22 cellular contexts compared by ENCODE assay signal in the genomic region with DNA sequence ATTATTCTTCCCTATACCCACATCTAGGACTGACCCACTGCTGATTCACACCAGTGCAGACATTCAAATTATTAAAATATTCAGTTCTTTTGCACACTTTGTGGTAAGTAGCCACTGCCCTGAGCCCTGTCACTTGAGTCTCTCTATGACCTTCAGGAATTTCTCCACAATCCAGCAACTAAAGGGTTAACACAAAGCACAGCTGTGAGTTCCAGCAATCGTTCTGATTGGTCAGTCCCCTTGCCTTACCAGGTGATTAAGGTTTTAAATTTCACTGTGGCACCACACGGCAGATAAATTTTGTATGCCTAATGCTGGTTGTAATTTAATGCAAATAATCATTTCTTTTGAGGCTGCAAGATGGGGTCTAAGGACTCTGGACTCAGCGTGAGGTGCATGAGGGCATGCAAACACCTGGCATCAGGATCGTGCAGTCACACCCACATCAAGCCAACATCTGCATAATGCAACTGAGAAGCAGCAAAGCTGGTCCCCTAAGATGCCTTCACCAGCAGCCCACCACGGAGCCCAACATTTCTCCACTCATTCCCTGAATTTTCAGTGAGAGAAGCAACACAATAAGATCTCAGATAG. TPM values are rescaled to one million over a fixed set of nuclear protein-coding genes. Genes with fewer than 3 reads are reported as not detected.
DNase-seq lines count a peak whose midpoint lies in the region; ATAC-seq and TF ChIP-seq lines count a peak whose summit lies in the region.
"Had no signal": no experiment of that assay in that cellular context is flagged by ENCODE, and none has a peak within 500 bp of the region (broad histone marks: within the 10 kb centered on the region; RNA-seq: fewer than 3 reads in every experiment).

No MANE protein-coding gene starts in this region.

- in situ Hi-C loops in mammary epithelial cell (cut with MboI; ENCODE audit: low sequenced_read_pairs in 2 of 2) = no loop called here

- TF ChIP-seq CTCF in neural progenitor cell (IDR thresholded peaks at IDR 0.05) (no peak), mammary epithelial cell (conservative IDR thresholded peaks at IDR 0.05 in 1 of 2, IDR thresholded peaks at IDR 0.05 in 1 of 2; ENCODE audit: extremely low read depth in 1 of 2, insufficient read depth in 1 of 2, low read depth in 1 of 2, low read length in 2 of 2) (no peak)

- intact Hi-C loops in mammary epithelial cell (cut with micrococcal nuclease) = no loop called here

- H3K36me3 ChIP-seq in SJCRH30 (no peaks in the 10 kb centered on the region), neural progenitor cell (no peaks in the 10 kb centered on the region), mammary epithelial cell (ENCODE audit: insufficient read depth, low read length) (no peaks in the 10 kb centered on the region)
- H3K36me3 ChIP-seq: colonic mucosa, thoracic aorta had no signal

- H3K9ac ChIP-seq in neural progenitor cell (no peak overlapping the region), mammary epithelial cell (ENCODE audit: insufficient read depth, low read length) (no peak overlapping the region)

- CTCF ChIA-PET in mammary epithelial cell (lab: Charles Lee; ENCODE audit: low non-redundant PET) = no interaction called here

- H3K27me3 Mint-ChIP-seq in neural progenitor cell (ENCODE audit: insufficient read depth, low read depth) = peaks cover 6% of the 10 kb centered on the region

- peaks cover 13% of the 10 kb centered on the region for H3K4me1 Mint-ChIP-seq in neural progenitor cell

- H2AFZ ChIP-seq in neural progenitor cell (replicated peaks) (no peak overlapping the region), mammary epithelial cell (ENCODE audit: low read depth, low read length) (no peak overlapping the region)

- H3K4me1 ChIP-seq in SJCRH30 = no peaks in the 10 kb centered on the region
- H3K4me1 ChIP-seq in neural progenitor cell = peaks cover 10% of the 10 kb centered on the region
- H3K4me1 ChIP-seq in mammary epithelial cell (ENCODE audit: insufficient read depth, low read length) = peaks cover 19% of the 10 kb centered on the region
- H3K4me1 ChIP-seq: colonic mucosa had no signal

- H4K20me1 ChIP-seq in neural progenitor cell (ENCODE audit: low read depth) (no peaks in the 10 kb centered on the region), mammary epithelial cell (ENCODE audit: insufficient read depth, low read length) (no peaks in the 10 kb centered on the region)

- no peaks in the 10 kb centered on the region for H3K9me3 Mint-ChIP-seq in neural progenitor cell
- H3K9me3 Mint-ChIP-seq: activated naive CD4-positive, alpha-beta T cell treated with anti-CD3 and anti-CD28 coated beads for 36 hours had no signal

- H3K4me2 ChIP-seq in neural progenitor cell (peak overlapping the region; percentile 60), mammary epithelial cell (ENCODE audit: insufficient read depth, low read depth, low read length) (no peak overlapping the region)

- H3K27ac Mint-ChIP-seq in neural progenitor cell = no peak overlapping the region
- H3K27ac Mint-ChIP-seq: activated naive CD4-positive, alpha-beta T cell treated with anti-CD3 and anti-CD28 coated beads for 36 hours had no signal

- H3K27me3 ChIP-seq in SJCRH30 = no peaks in the 10 kb centered on the region
- no peaks in the 10 kb centered on the region for H3K27me3 ChIP-seq in neural progenitor cell
- no peaks in the 10 kb centered on the region for H3K27me3 ChIP-seq in mammary epithelial cell (ENCODE audit: insufficient read depth, low read length)
- H3K27me3 ChIP-seq: colonic mucosa had no signal

- dilution Hi-C loops in mammary epithelial cell (cut with HindIII; ENCODE audit: low sequenced_read_pairs) = no loop called here

- no peak overlapping the region for H3K4me3 Mint-ChIP-seq in neural progenitor cell
- H3K4me3 Mint-ChIP-seq: activated naive CD4-positive, alpha-beta T cell treated with anti-CD3 and anti-CD28 coated beads for 36 hours had no signal

- H3F3A ChIP-seq in neural progenitor cell (ENCODE audit: low read depth) = no peaks in the 10 kb centered on the region

- H3K4me3 ChIP-seq in SJCRH30 (no peak overlapping the region), neural progenitor cell (peak overlapping the region; percentile 29), mammary epithelial cell (replicated peaks in 1 of 3; ENCODE audit: insufficient read depth in 1 of 3, low read depth in 2 of 3, low read length in 3 of 3) (no peak overlapping the region)
- H3K4me3 ChIP-seq: colonic mucosa, thoracic aorta had no signal

- DNase-seq in DMS 273 (lab: John Stamatoyannopoulos, UW; ENCODE audit: unreplicated experiment) = peak; percentile 51
- DNase-seq in DMS 273 treated with DMSO at 0.1 percent for 48 hours (lab: John Stamatoyannopoulos, UW) = no peak
- peak; percentile 45 for DNase-seq in NCI-H2029 treated with DMSO at 0.1 percent for 48 hours (lab: John Stamatoyannopoulos, UW)
- DNase-seq in SJCRH30 = peak; percentile 5 to 23
- peak; percentile 73 for DNase-seq in neural progenitor cell (ENCODE audit: low spot score)
- no peak for DNase-seq in mammary epithelial cell
- DNase-seq: activated CD4-positive, alpha-beta T cell treated with anti-CD3 and anti-CD28 coated beads for 4 hours; activated naive CD4-positive, alpha-beta T cell treated with anti-CD3 and anti-CD28 coated beads for 36 hours; activated T-cell treated with anti-CD3 and anti-CD28 coated beads for 4 hours; colonic mucosa; GOT3; kidney; MV-4-11; right cardiac atrium; stimulated activated CD4-positive, alpha-beta T cell treated with anti-CD3 and anti-CD28 coated beads, Interleukin-4, amount 100 ng/mL, for 1 hour had no signal

- no peaks in the 10 kb centered on the region for H3K36me3 Mint-ChIP-seq in neural progenitor cell

- BruUV-seq in mammary epithelial cell (replicated peaks; lab: Mats Ljungman, UMichigan) = no TSS peak

- 37% methylated on average over 5 of the region's 5 CpGs for WGBS in mammary epithelial cell (ENCODE audit: low coverage, missing lambda C conversion rate)

- H3K79me2 ChIP-seq in neural progenitor cell (ENCODE audit: low read depth) (no peaks in the 10 kb centered on the region), mammary epithelial cell (ENCODE audit: insufficient read depth, low read length) (no peaks in the 10 kb centered on the region)

- ATAC-seq in HG03521 (IDR thresholded peaks at IDR 0.05; ENCODE audit: unreplicated experiment) = no peak
- no peak for ATAC-seq in GM19395 (IDR thresholded peaks at IDR 0.05; ENCODE audit: unreplicated experiment)
- ATAC-seq: right cardiac atrium, Right ventricle myocardium inferior had no signal

- H3K27ac ChIP-seq in SJCRH30 (no peak overlapping the region), neural progenitor cell (no peak overlapping the region), mammary epithelial cell (ENCODE audit: insufficient read depth, low read depth, low read length) (no peak overlapping the region)
- H3K27ac ChIP-seq: 22Rv1, C4-2B, colonic mucosa, epithelial cell of prostate, thoracic aorta had no signal

- H3K9me3 ChIP-seq in SJCRH30 (replicated peaks) (no peaks in the 10 kb centered on the region), neural progenitor cell (ENCODE audit: low read depth) (no peaks in the 10 kb centered on the region), mammary epithelial cell (replicated peaks; ENCODE audit: insufficient read depth, low read length) (no peaks in the 10 kb centered on the region)
- H3K9me3 ChIP-seq: colonic mucosa, thoracic aorta had no signal

RNA-seq across cellular contexts. Expression of a gene that starts 36.6 kb away (rescaled TPM):
- not detected in 2 replicates for total RNA-seq in SJCRH30 (2014; rRNA removed; shearing (Covaris generic))
- total RNA-seq in neural progenitor cell (ENCODE audit: low replicate concordance) (not detected in 2 replicates), mammary epithelial cell (under 1 TPM in 1 of 2 donors, not detected in 1; under 0.01 TPM)
- polyA plus RNA-seq in mammary epithelial cell = 0.05 TPM
- not detected for polyA minus RNA-seq in mammary epithelial cell

Comparison
In these comparisons a context has a peak if more than half of its experiments do, and no peak if none do; other contexts are left out.
1. DNase-seq: peak in DMS 273 (single experiment), NCI-H2029 treated with DMSO at 0.1 percent for 48 hours (single experiment), SJCRH30 (2 of 2) and neural progenitor cell (single experiment); none in DMS 273 treated with DMSO at 0.1 percent for 48 hours (single experiment) and mammary epithelial cell (single experiment).